Comparison of ENCODE assay signal across 12 cellular contexts in genomic region chr7:120550494-120551048, GRCh38.
DNase-seq lines count a peak whose midpoint lies in the region; TF ChIP-seq lines count a peak whose summit lies in the region.
"Had no signal": no experiment of that assay in that cellular context is flagged by ENCODE, and none has a peak within 500 bp of the region (broad histone marks: within the 10 kb centered on the region; RNA-seq: fewer than 3 reads in every experiment).

No MANE protein-coding gene starts in this region.

- no peak for TF ChIP-seq POLR2A in transverse colon (IDR thresholded peaks at IDR 0.05)

- H3K4me3 ChIP-seq in GM12865 (ENCODE audit: low read depth, low read length) (no peak overlapping the region), HAP-1 (no peak overlapping the region), fibroblast of mammary gland (ENCODE audit: control insufficient read depth, low read depth, low read length) (no peak overlapping the region), dorsolateral prefrontal cortex (no peak overlapping the region), transverse colon (no peak overlapping the region)
- H3K4me3 ChIP-seq: esophagus muscularis mucosa had no signal

- DNase-seq in GM12865 (ENCODE audit: low read depth) (peak; percentile 38), HAP-1 (ENCODE audit: low spot score in 2 of 2) (peak; percentile 14 to 67), NCI-H187 treated with DMSO at 0.1 percent for 48 hours (lab: John Stamatoyannopoulos, UW) (peak; percentile 39), fibroblast of mammary gland (ENCODE audit: low read depth) (peak; percentile 74), dorsolateral prefrontal cortex (no peak), transverse colon (no peak), putamen (ENCODE audit: low spot score) (no peak)
- DNase-seq in activated CD8-positive, alpha-beta memory T cell treated with anti-CD3 and anti-CD28 coated beads, Interleukin-2, amount 50 U/mL, for 4 hours, result no peak
- DNase-seq: activated CD4-positive, CD25-positive, alpha-beta regulatory T cell treated with anti-CD3 and anti-CD28 coated beads, Interleukin-2, amount 50 U/mL, for 72 hours; DMS 273 treated with DMSO at 0.1 percent for 48 hours; stimulated activated naive B cell treated with anti-CD40 and anti-IgM and Interleukin-4, amounts not matched to agents 10 μg/mL and 1 μg/mL and 100 μg/mL, for 72 hours had no signal

- H3K36me3 ChIP-seq in HAP-1 (replicated peaks), result no peaks in the 10 kb centered on the region
- no peaks in the 10 kb centered on the region for H3K36me3 ChIP-seq in transverse colon
- H3K36me3 ChIP-seq: esophagus muscularis mucosa had no signal

- H3K9me3 ChIP-seq in HAP-1 (no peaks in the 10 kb centered on the region), transverse colon (no peaks in the 10 kb centered on the region)
- H3K9me3 ChIP-seq: esophagus muscularis mucosa had no signal

- WGBS in transverse colon (ENCODE audit: low coverage in 1 of 2), 2 donors, result 55 to 71% methylated on average over 1 of the region's 1 CpG

- TF ChIP-seq CTCF in GM12865 (IDR thresholded peaks at IDR 0.05; ENCODE audit: insufficient read depth, low read depth, low read length, missing control alignments), result no peak
- no peak for TF ChIP-seq CTCF in fibroblast of mammary gland (conservative IDR thresholded peaks at IDR 0.05; ENCODE audit: control insufficient read depth, insufficient read depth, low read depth, low read length)
- TF ChIP-seq CTCF in dorsolateral prefrontal cortex (IDR thresholded peaks at IDR 0.05 in 54 of 56, conservative IDR thresholded peaks at IDR 0.05 in 2 of 56; ENCODE audit: low read depth in 1 of 56, partially characterized antibody in 56 of 56), result no peak
- TF ChIP-seq CTCF in transverse colon (IDR thresholded peaks at IDR 0.05), result no peak

- no peak for TF ChIP-seq EP300 in transverse colon (IDR thresholded peaks at IDR 0.05; ENCODE audit: low read depth)

- peaks cover under 1% of the 10 kb centered on the region; the same call in 1 of the 2 replicates for H3K4me1 ChIP-seq in HAP-1
- H3K4me1 ChIP-seq in transverse colon, result no peaks in the 10 kb centered on the region
- H3K4me1 ChIP-seq: esophagus muscularis mucosa had no signal

- in situ Hi-C loops in HAP-1 (cut with MboI; ENCODE audit: low sequenced_read_pairs), result no loop called here
- in situ Hi-C loops in transverse colon (cut with MboI; ENCODE audit: low pct_ligation_motif_present in 1 of 4, low pct_unique_long_range_greater_than_20kb in 1 of 4, low sequenced_read_pairs in 3 of 4), result no loop called here

- H3K27me3 ChIP-seq in HAP-1 (ENCODE audit: low read depth), result peaks cover 32% of the 10 kb centered on the region
- H3K27me3 ChIP-seq in dorsolateral prefrontal cortex, result peaks cover 0 to 6% (median 0%) of the 10 kb centered on the region in 45 donors
- H3K27me3 ChIP-seq in transverse colon, result no peaks in the 10 kb centered on the region
- H3K27me3 ChIP-seq: esophagus muscularis mucosa had no signal

- H3K27ac ChIP-seq in dorsolateral prefrontal cortex (no peak overlapping the region), transverse colon (no peak overlapping the region)
- H3K27ac ChIP-seq: esophagus muscularis mucosa had no signal

- intact Hi-C loops in dorsolateral prefrontal cortex (cut with DNase I) (loop anchor here (5.0 to 10.0 kb wide), 4 partner anchors 276 to 1278 kb away; partner anchors contain the start of gene KCND2 (in 2 of the 2)), transverse colon (cut with DNase I; ENCODE audit: low total_unique reads) (no loop called here)

Comparison
In these comparisons a context has a peak if more than half of its experiments do, and no peak if none do; other contexts are left out.
1. DNase-seq: peak in GM12865 (single experiment), HAP-1 (2 of 2), NCI-H187 treated with DMSO at 0.1 percent for 48 hours (single experiment) and fibroblast of mammary gland (single experiment); none in activated CD8-positive, alpha-beta memory T cell treated with anti-CD3 and anti-CD28 coated beads, Interleukin-2, amount 50 U/mL, for 4 hours (single experiment), dorsolateral prefrontal cortex (0 of 10), transverse colon (single experiment) and putamen (single experiment).